Comparison of ENCODE assay signal across 16 cellular contexts in genomic region chr20:14950633-14951032, GRCh38.
"Had no signal": no experiment of that assay in that cellular context is flagged by ENCODE, and none has a peak within 500 bp of the region (broad histone marks: within the 10 kb centered on the region; RNA-seq: fewer than 3 reads in every experiment).

No MANE protein-coding gene starts in this region.

- H3K36me3 ChIP-seq: breast epithelium, gastrocnemius medialis, heart left ventricle, neutrophil had no signal

- H3K27me3 Mint-ChIP-seq: dendritic cell treated with granulocyte-macrophage colony-stimulating factor and Interleukin-4, amounts not matched to agents 40 ng/mL and 50 ng/mL, for 4 days; effector memory CD8-positive, alpha-beta T cell; naive B cell; stimulated activated memory B cell treated with anti-CD40 and anti-IgM and Interleukin-4, amounts not matched to agents 10 μg/mL and 1 μg/mL and 100 μg/mL, for 72 hours had no signal

- H3K9me3 Mint-ChIP-seq: dendritic cell treated with granulocyte-macrophage colony-stimulating factor and Interleukin-4, amounts not matched to agents 40 ng/mL and 50 ng/mL, for 4 days; stimulated activated memory B cell treated with anti-CD40 and anti-IgM and Interleukin-4, amounts not matched to agents 10 μg/mL and 1 μg/mL and 100 μg/mL, for 72 hours; T-helper 2 cell treated with Interferon-gamma antibody and Interleukin-4, amounts not matched to agents 5 μg/mL and 100 μg/mL, for 36 hours had no signal

- H3K4me3 Mint-ChIP-seq: dendritic cell treated with granulocyte-macrophage colony-stimulating factor and Interleukin-4, amounts not matched to agents 40 ng/mL and 50 ng/mL, for 4 days; effector memory CD8-positive, alpha-beta T cell; naive B cell; stimulated activated memory B cell treated with anti-CD40 and anti-IgM and Interleukin-4, amounts not matched to agents 10 μg/mL and 1 μg/mL and 100 μg/mL, for 72 hours; T-helper 2 cell treated with Interferon-gamma antibody and Interleukin-4, amounts not matched to agents 5 μg/mL and 100 μg/mL, for 36 hours had no signal

- H3K4me1 Mint-ChIP-seq: naive B cell; stimulated activated memory B cell treated with anti-CD40 and anti-IgM and Interleukin-4, amounts not matched to agents 10 μg/mL and 1 μg/mL and 100 μg/mL, for 72 hours had no signal

- DNase-seq: activated naive CD4-positive, alpha-beta T cell; aorta; cerebellar nuclear complex; effector memory CD8-positive, alpha-beta T cell; gastrocnemius medialis; heart left ventricle; left colon; naive B cell; posterior cingulate gyrus had no signal

- H3K9me3 ChIP-seq: breast epithelium, gastrocnemius medialis, heart left ventricle, neutrophil had no signal

- ATAC-seq: activated CD4-positive, CD25-positive, alpha-beta regulatory T cell treated with anti-CD3 and anti-CD28 coated beads, Interleukin-2, amount 50 U/mL, for 24 hours; effector memory CD8-positive, alpha-beta T cell; left colon; stimulated activated memory B cell treated with anti-CD40 and anti-IgM and Interleukin-4, amounts not matched to agents 10 μg/mL and 1 μg/mL and 100 μg/mL, for 72 hours had no signal

- H3K27ac Mint-ChIP-seq: dendritic cell treated with granulocyte-macrophage colony-stimulating factor and Interleukin-4, amounts not matched to agents 40 ng/mL and 50 ng/mL, for 4 days; effector memory CD8-positive, alpha-beta T cell; naive B cell; stimulated activated memory B cell treated with anti-CD40 and anti-IgM and Interleukin-4, amounts not matched to agents 10 μg/mL and 1 μg/mL and 100 μg/mL, for 72 hours; T-helper 2 cell treated with Interferon-gamma antibody and Interleukin-4, amounts not matched to agents 5 μg/mL and 100 μg/mL, for 36 hours had no signal

- H3K4me1 ChIP-seq: breast epithelium, heart left ventricle had no signal

- H3K27me3 ChIP-seq: breast epithelium, gastrocnemius medialis, heart left ventricle, neutrophil had no signal

- H3K36me3 Mint-ChIP-seq: naive B cell; stimulated activated memory B cell treated with anti-CD40 and anti-IgM and Interleukin-4, amounts not matched to agents 10 μg/mL and 1 μg/mL and 100 μg/mL, for 72 hours had no signal

- H3K27ac ChIP-seq: breast epithelium, gastrocnemius medialis, heart left ventricle, neutrophil had no signal

- H3K4me3 ChIP-seq: breast epithelium, gastrocnemius medialis, heart left ventricle, lung had no signal
